34 cellular contexts compared by ENCODE assay signal in the genomic region with DNA sequence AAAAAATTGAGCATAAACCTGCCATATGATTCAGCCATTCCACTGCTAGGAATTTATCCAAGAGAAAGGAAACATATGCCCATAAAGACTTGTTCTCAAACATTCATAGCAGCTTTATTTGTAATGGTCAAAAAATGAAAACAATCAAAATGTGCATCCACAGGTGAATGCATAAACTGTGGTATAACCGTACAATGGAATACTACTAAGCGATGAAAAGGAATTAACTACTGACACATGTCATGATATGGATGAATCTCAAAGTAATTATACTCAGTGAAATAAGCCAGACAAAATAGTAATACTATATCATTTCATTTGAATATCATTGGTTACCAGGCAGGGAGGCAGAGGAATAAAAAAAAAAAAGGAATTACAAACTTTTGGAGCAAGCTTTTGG. TPM values are rescaled to one million over a fixed set of nuclear protein-coding genes. Genes with fewer than 3 reads are reported as not detected.
DNase-seq lines count a peak whose midpoint lies in the region; ATAC-seq, FAIRE-seq and TF ChIP-seq lines count a peak whose summit lies in the region.
"Had no signal": no experiment of that assay in that cellular context is flagged by ENCODE, and none has a peak within 500 bp of the region (broad histone marks: within the 10 kb centered on the region; RNA-seq: fewer than 3 reads in every experiment).

No MANE protein-coding gene starts in this region.

- TF ChIP-seq CTCF in SK-N-SH (IDR thresholded peaks at IDR 0.05), result no peak
- TF ChIP-seq CTCF in HEK293 (tag by site-specific recombination; IDR thresholded peaks at IDR 0.05), result no peak
- TF ChIP-seq CTCF in K562 (IDR thresholded peaks at IDR 0.05 in 2 of 3, conservative IDR thresholded peaks at IDR 0.05 in 1 of 3; ENCODE audit: insufficient read depth in 2 of 3, low read depth in 1 of 3, low read length in 3 of 3), result no peak
- TF ChIP-seq CTCF in esophagus muscularis mucosa (IDR thresholded peaks at IDR 0.05), result no peak
- no peak for TF ChIP-seq CTCF in gastroesophageal sphincter (IDR thresholded peaks at IDR 0.05)

- no peak overlapping the region for H2AFZ ChIP-seq in SK-N-SH (ENCODE audit: low read depth)
- H2AFZ ChIP-seq in K562 (ENCODE audit: low read depth, low read length), result no peak overlapping the region

- H3K4me3 ChIP-seq in SK-N-SH (ENCODE audit: low read depth in 2 of 2, low read length in 1 of 2) (no peak overlapping the region), HEK293 (ENCODE audit: low read depth, low read length) (no peak overlapping the region), K562 (no peak overlapping the region), esophagus muscularis mucosa (no peak overlapping the region), gastroesophageal sphincter (no peak overlapping the region)
- H3K4me3 ChIP-seq: A549; BLaER1; BLaER1 treated with 17β-estradiol and CSF1 and Interleukin-3, amounts not matched to agents 10 nM and 100 nM had no signal

- H3K36me3 ChIP-seq in SK-N-SH (replicated peaks in 1 of 2; ENCODE audit: control insufficient read depth in 1 of 2, insufficient read depth in 2 of 2, low read length in 1 of 2) (no peaks in the 10 kb centered on the region), HEK293 (ENCODE audit: control insufficient read depth in 2 of 2, insufficient read depth in 1 of 2, low read length in 2 of 2) (no peaks in the 10 kb centered on the region), K562 (ENCODE audit: control insufficient read depth, insufficient read depth, low read length) (no peaks in the 10 kb centered on the region), esophagus muscularis mucosa (no peaks in the 10 kb centered on the region), gastroesophageal sphincter (no peaks in the 10 kb centered on the region)
- H3K36me3 ChIP-seq: BE2C; BLaER1; BLaER1 treated with 17β-estradiol and CSF1 and Interleukin-3, amounts not matched to agents 10 nM and 100 nM had no signal

- H3K27me3 ChIP-seq in SK-N-SH (ENCODE audit: insufficient read depth), result no peaks in the 10 kb centered on the region
- H3K27me3 ChIP-seq in K562 (ENCODE audit: control insufficient read depth in 2 of 2, insufficient read depth in 2 of 2, low read length in 2 of 2), result no peaks in the 10 kb centered on the region; a peak in 1 of 5 replicates
- H3K27me3 ChIP-seq in esophagus muscularis mucosa, result no peaks in the 10 kb centered on the region
- H3K27me3 ChIP-seq in gastroesophageal sphincter, result no peaks in the 10 kb centered on the region
- H3K27me3 ChIP-seq: BE2C; BLaER1; BLaER1 treated with 17β-estradiol and CSF1 and Interleukin-3, amounts not matched to agents 10 nM and 100 nM had no signal

- H4K20me1 ChIP-seq in SK-N-SH (ENCODE audit: insufficient read depth), result no peaks in the 10 kb centered on the region
- no peaks in the 10 kb centered on the region for H4K20me1 ChIP-seq in K562 (replicated peaks; ENCODE audit: control insufficient read depth, insufficient read depth, low read length)
- H4K20me1 ChIP-seq: BLaER1; BLaER1 treated with 17β-estradiol and CSF1 and Interleukin-3, amounts not matched to agents 10 nM and 100 nM had no signal

- in situ Hi-C loops in K562 (cut with MboI), result no loop called here

- no peaks in the 10 kb centered on the region for H3F3A ChIP-seq in SK-N-SH (replicated peaks; ENCODE audit: insufficient read depth)

- intact Hi-C loops in K562 (cut with micrococcal nuclease), result no loop called here
- intact Hi-C loops in esophagus muscularis mucosa (cut with DNase I), result no loop called here

- DNase-seq in SK-N-SH, result no peak
- no peak for DNase-seq in GM12891 (ENCODE audit: insufficient read length, low spot score)
- no peak for DNase-seq in K562 (ENCODE audit: extremely low read depth in 1 of 4, low spot score in 3 of 4)
- no peak for DNase-seq in esophagus muscularis mucosa (ENCODE audit: extremely low spot score)
- DNase-seq in cerebellar cortex (ENCODE audit: low spot score), result no peak
- DNase-seq: 8988T; ACHN; AML-193; BE2C; C1 segment of cervical spinal cord; Caco-2; Calu3; CD4-positive, alpha-beta memory T cell; CD4-positive, alpha-beta T cell; CD4-positive, CD25-positive, alpha-beta regulatory T cell; CD8-positive, alpha-beta memory T cell; CD8-positive, alpha-beta T cell; COR-L47; DMS 273 treated with DMSO at 0.1 percent for 48 hours; DMS153; DMS53; DMS79; DMS79 treated with DMSO at 0.1 percent for 48 hours; DND-41; EL had no signal

- TF ChIP-seq RAD21 in SK-N-SH (IDR thresholded peaks at IDR 0.05; ENCODE audit: low read length) (no peak), K562 (CRISPR knock-in tag; conservative IDR thresholded peaks at IDR 0.05 in 1 of 2, IDR thresholded peaks at IDR 0.05 in 1 of 2) (no peak)

- H3K9me3 ChIP-seq in SK-N-SH, result no peaks in the 10 kb centered on the region
- no peaks in the 10 kb centered on the region; the same call in 1 of the 2 replicates for H3K9me3 ChIP-seq in HEK293 (ENCODE audit: control insufficient read depth, insufficient read depth, low read depth, low read length)
- no peaks in the 10 kb centered on the region for H3K9me3 ChIP-seq in K562 (replicated peaks; ENCODE audit: control insufficient read depth, insufficient read depth, low read depth, low read length)
- H3K9me3 ChIP-seq in esophagus muscularis mucosa, result no peaks in the 10 kb centered on the region
- no peaks in the 10 kb centered on the region for H3K9me3 ChIP-seq in gastroesophageal sphincter
- H3K9me3 ChIP-seq: A549, BE2C, Caco-2 had no signal

- WGBS in SK-N-SH (ENCODE audit: low lambda C conversion rate), result 97% methylated on average over 2 of the region's 2 CpGs
- WGBS in K562 (ENCODE audit: insufficient coverage, low coverage, missing lambda C conversion rate), result 76% methylated on average over 2 of the region's 2 CpGs
- 91% methylated on average over 2 of the region's 2 CpGs for WGBS in esophagus muscularis mucosa
- WGBS in gastroesophageal sphincter (ENCODE audit: low coverage in 1 of 2), 2 donors, result 90 to 100% methylated on average over 2 of the region's 2 CpGs

- H3K27ac ChIP-seq in SK-N-SH (ENCODE audit: low read depth in 2 of 2, low read length in 1 of 2) (no peak overlapping the region), HEK293 (ENCODE audit: extremely low read depth, low read depth, low read length) (no peak overlapping the region), K562 (ENCODE audit: extremely low read depth, low read depth, low read length) (no peak overlapping the region), esophagus muscularis mucosa (replicated peaks in 1 of 4) (no peak overlapping the region), gastroesophageal sphincter (no peak overlapping the region)
- H3K27ac ChIP-seq: 22Rv1; A549; BLaER1; BLaER1 treated with 17β-estradiol and CSF1 and Interleukin-3, amounts not matched to agents 10 nM and 100 nM; C4-2B had no signal

- ATAC-seq in SK-N-SH treated with all-trans-retinoic acid at 6 μM for 48 hours, result no peak
- ATAC-seq in K562, result no peak
- no peak for ATAC-seq in gastroesophageal sphincter
- ATAC-seq: A549; CD8-positive, alpha-beta T cell had no signal

- TF ChIP-seq EP300 in SK-N-SH (IDR thresholded peaks at IDR 0.05; ENCODE audit: borderline replicate concordance in 1 of 2, low read depth in 1 of 2, low read length in 1 of 2) (no peak), K562 (IDR thresholded peaks at IDR 0.05; ENCODE audit: low read length) (no peak), esophagus muscularis mucosa (IDR thresholded peaks at IDR 0.05) (no peak), gastroesophageal sphincter (IDR thresholded peaks at IDR 0.05) (no peak)

- POLR2A ChIA-PET in SK-N-SH (lab: Yijun Ruan, JAX) (no interaction called here), HEK293 (lab: Yijun Ruan, JAX) (no interaction called here), K562 (lab: Yijun Ruan, JAX) (no interaction called here)

- no peaks in the 10 kb centered on the region for H3K9me1 ChIP-seq in K562 (ENCODE audit: control insufficient read depth, insufficient read depth, low read length)

- H3K9ac ChIP-seq in SK-N-SH (no peak overlapping the region), K562 (ENCODE audit: insufficient read depth in 1 of 2, low read depth in 2 of 2, low read length in 2 of 2) (no peak overlapping the region)
- H3K9ac ChIP-seq: BLaER1; BLaER1 treated with 17β-estradiol and CSF1 and Interleukin-3, amounts not matched to agents 10 nM and 100 nM had no signal

- H3K79me2 ChIP-seq in SK-N-SH (ENCODE audit: insufficient read depth), result no peaks in the 10 kb centered on the region
- H3K79me2 ChIP-seq in K562 (ENCODE audit: control insufficient read depth, insufficient read depth, low read length), result no peaks in the 10 kb centered on the region

- no peak overlapping the region for H3K4me2 ChIP-seq in SK-N-SH
- H3K4me2 ChIP-seq in K562 (ENCODE audit: insufficient read depth, low read length), result no peak overlapping the region
- H3K4me2 ChIP-seq: A549, BLaER1 had no signal

- H3K4me1 ChIP-seq in SK-N-SH (ENCODE audit: control insufficient read depth in 1 of 2, insufficient read depth in 2 of 2, low read depth in 1 of 2, low read length in 1 of 2), result no peaks in the 10 kb centered on the region
- no peaks in the 10 kb centered on the region for H3K4me1 ChIP-seq in HEK293 (ENCODE audit: control insufficient read depth, insufficient read depth, low read length)
- no peaks in the 10 kb centered on the region for H3K4me1 ChIP-seq in K562 (replicated peaks in 1 of 2; ENCODE audit: control insufficient read depth in 2 of 2, insufficient read depth in 2 of 2, low read length in 2 of 2)
- no peaks in the 10 kb centered on the region for H3K4me1 ChIP-seq in esophagus muscularis mucosa
- H3K4me1 ChIP-seq in gastroesophageal sphincter, result no peaks in the 10 kb centered on the region
- H3K4me1 ChIP-seq: A549, BE2C, BLaER1, Caco-2 had no signal

- CTCF ChIA-PET in SK-N-SH (lab: Yijun Ruan, JAX), result interaction anchor here (1.0 kb wide), 1 partner anchor 31 kb away, joined by 4 read pairs; no protein-coding TSS in a partner anchor
- CTCF ChIA-PET in HEK293 (lab: Yijun Ruan, JAX), result interaction anchor here (0.6 to 1.6 kb wide), 6 partner anchors 15 to 435 kb away, joined by 3 to 7 read pairs (median 4); no protein-coding TSS in a partner anchor
- CTCF ChIA-PET in K562 (lab: Yijun Ruan, JAX; ENCODE audit: low intra/inter-chr PET ratio), result no interaction called here

- TF ChIP-seq POLR2A in GM12891 (IDR thresholded peaks at IDR 0.05; ENCODE audit: low read depth, low read length) (no peak), K562 (conservative IDR thresholded peaks at IDR 0.05) (no peak), esophagus muscularis mucosa (IDR thresholded peaks at IDR 0.05; ENCODE audit: low read depth) (no peak), gastroesophageal sphincter (IDR thresholded peaks at IDR 0.05) (no peak)

- no peaks in the 10 kb centered on the region for H3K9me2 ChIP-seq in SK-N-SH

- no TSS peak for BruUV-seq in K562 (replicated peaks; lab: Mats Ljungman, UMichigan)

- FAIRE-seq in GM12891 (lab: Jason Lieb, UNC) (peak; percentile 70), K562 (lab: Jason Lieb, UNC) (no peak)
- FAIRE-seq: A549, D721Med had no signal

RNA-seq across cellular contexts. Expression of a gene that starts 25.8 kb away (rescaled TPM):
- polyA plus RNA-seq in SK-N-SH (2012; rRNA removed) (11.7 and 15.4 TPM in 2 replicates), K562 (2011; rRNA removed) (8.0 and 9.4 TPM in 2 replicates), K562 (2014; fragmentation: Illumina TruSeq; extraction: Trizol) (17.9 and 19.3 TPM in 2 replicates), K562 (2014; fragmentation: Nextera tagmentation; extraction: Ambion mirVana) (1 to 10 TPM; 2.2 to 2.5 TPM), K562 (2014; rRNA removed) (11.1 and 12.6 TPM in 2 replicates)
- polyA plus RNA-seq in SK-N-SH (2012; cell fraction: cytosol; rRNA removed), result 11.7 and 13.5 TPM in 2 replicates
- polyA plus RNA-seq in SK-N-SH (2012; cell fraction: nucleus; rRNA removed), result 17.6 and 21.4 TPM in 2 replicates
- polyA plus RNA-seq in GM12891 (2012; ENCODE audit: low read depth, missing spikeins), result 5.8 TPM
- total RNA-seq in K562 (2011; cell fraction: chromatin; rRNA removed; ENCODE audit: low replicate concordance), result 42.9 and 59.6 TPM in 2 replicates
- total RNA-seq in K562 (2011; cell fraction: nucleolus; rRNA removed), result 23.3 and 37.0 TPM in 2 replicates
- total RNA-seq in K562 (2011; cell fraction: nucleoplasm; rRNA removed), result 28.0 and 31.7 TPM in 2 replicates
- total RNA-seq in K562 (2014; rRNA removed) (6.2 and 7.1 TPM in 2 replicates), K562 (2014; rRNA removed; fragmentation: Illumina TruSeq; extraction: Trizol) (5.4 and 5.6 TPM in 2 replicates), K562 (2015; rRNA removed; fragmentation: Illumina TruSeq; extraction: Trizol) (8.3 and 8.8 TPM in 2 replicates), K562 (2021) (15.7 and 17.4 TPM in 2 replicates), esophagus muscularis mucosa (10 to 100 TPM; 21.5 to 34.8 (median 22.3) TPM), gastroesophageal sphincter (10 to 100 TPM; 19.0 to 36.7 (median 20.4) TPM)
- polyA plus RNA-seq in K562 (2011; cell fraction: cytosol; rRNA removed), result 8.8 and 10.7 TPM in 2 replicates
- 18.6 and 33.2 TPM in 2 replicates for polyA plus RNA-seq in K562 (2011; cell fraction: nucleus; rRNA removed)
- polyA plus RNA-seq in K562 (2012), result 13.0 and 15.4 TPM in 2 replicates
- 16.3 and 16.7 TPM in 2 replicates for polyA minus RNA-seq in K562 (2011; rRNA and poly(A)+ RNA removed)
- 8.3 and 11.7 TPM in 2 replicates for polyA minus RNA-seq in K562 (2011; cell fraction: cytosol; rRNA and poly(A)+ RNA removed)
- polyA minus RNA-seq in K562 (2011; cell fraction: nucleus; rRNA and poly(A)+ RNA removed), result 25.2 and 29.1 TPM in 2 replicates

RNA-seq across cellular contexts. Expression of a gene that starts 40.4 kb away (rescaled TPM):
- polyA plus RNA-seq in SK-N-SH (2012; rRNA removed), result 1.9 and 2.3 TPM in 2 replicates
- polyA plus RNA-seq in SK-N-SH (2012; cell fraction: cytosol; rRNA removed), result 0.18 and 0.38 TPM in 2 replicates
- polyA plus RNA-seq in SK-N-SH (2012; cell fraction: nucleus; rRNA removed), result 20.1 and 21.4 TPM in 2 replicates
- 6.2 TPM for polyA plus RNA-seq in GM12891 (2012; ENCODE audit: low read depth, missing spikeins)
- 8.9 and 13.3 TPM in 2 replicates for total RNA-seq in K562 (2011; cell fraction: chromatin; rRNA removed; ENCODE audit: low replicate concordance)
- total RNA-seq in K562 (2011; cell fraction: nucleolus; rRNA removed), result 5.0 and 5.2 TPM in 2 replicates
- total RNA-seq in K562 (2011; cell fraction: nucleoplasm; rRNA removed), result 4.5 and 6.2 TPM in 2 replicates
- total RNA-seq in K562 (2014; rRNA removed), result 0.36 and 0.57 TPM in 2 replicates
- 0.11 and 0.16 TPM in 2 replicates for total RNA-seq in K562 (2014; rRNA removed; fragmentation: Illumina TruSeq; extraction: Trizol)
- total RNA-seq in K562 (2015; rRNA removed; fragmentation: Illumina TruSeq; extraction: Trizol), result 0.30 and 0.43 TPM in 2 replicates
- total RNA-seq in K562 (2021), result 0.69 and 0.84 TPM in 2 replicates
- 1.3 and 2.0 TPM in 2 replicates for polyA plus RNA-seq in K562 (2011; rRNA removed)
- 0.83 and 1.1 TPM in 2 replicates for polyA plus RNA-seq in K562 (2011; cell fraction: cytosol; rRNA removed)
- 6.7 and 15.1 TPM in 2 replicates for polyA plus RNA-seq in K562 (2011; cell fraction: nucleus; rRNA removed)
- 0.79 and 2.5 TPM in 2 replicates for polyA plus RNA-seq in K562 (2012)
- polyA plus RNA-seq in K562 (2014; fragmentation: Illumina TruSeq; extraction: Trizol), result 0.52 and 0.68 TPM in 2 replicates
- polyA plus RNA-seq in K562 (2014; fragmentation: Nextera tagmentation; extraction: Ambion mirVana), result under 1 TPM in 1 of 2 experiments, not detected in 1; 0.03 TPM
- 1.00 and 2.3 TPM in 2 replicates for polyA plus RNA-seq in K562 (2014; rRNA removed)
- polyA minus RNA-seq in K562 (2011; rRNA and poly(A)+ RNA removed), result 0.30 and 0.35 TPM in 2 replicates
- 0.95 and 1.7 TPM in 2 replicates for polyA minus RNA-seq in K562 (2011; cell fraction: cytosol; rRNA and poly(A)+ RNA removed)
- 0.78 and 1.1 TPM in 2 replicates for polyA minus RNA-seq in K562 (2011; cell fraction: nucleus; rRNA and poly(A)+ RNA removed)
- 1 to 10 TPM; 2.1 to 5.0 (median 4.5) TPM for total RNA-seq in esophagus muscularis mucosa
- 1 to 10 TPM; 1.4 to 8.4 (median 3.1) TPM for total RNA-seq in gastroesophageal sphincter
